8 cellular contexts compared by ENCODE assay signal in the genomic region with DNA sequence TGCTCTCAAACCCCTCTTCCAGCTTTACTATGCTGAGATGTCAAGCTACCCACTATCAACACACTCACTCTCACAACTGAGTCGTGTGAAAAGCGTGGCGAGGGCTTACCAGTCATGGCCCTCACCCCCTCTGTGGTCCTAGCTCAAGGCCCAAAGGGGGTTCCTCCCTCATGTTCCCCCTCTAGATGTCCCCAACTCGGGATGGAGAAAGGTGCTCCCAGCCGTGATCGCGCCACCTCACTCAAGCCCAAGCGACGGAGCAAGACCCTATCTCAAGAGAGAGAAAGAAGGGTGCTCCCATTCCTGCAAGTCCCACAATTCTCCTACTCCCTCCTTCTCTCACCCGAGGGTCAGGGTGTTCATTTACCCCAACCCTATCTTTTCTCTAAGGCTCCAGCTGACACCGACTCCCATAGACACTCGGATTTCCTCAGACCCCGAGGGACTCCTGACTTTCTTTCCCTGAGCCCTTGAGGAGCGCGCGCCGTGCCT. TPM values are rescaled to one million over a fixed set of nuclear protein-coding genes. Genes with fewer than 3 reads are reported as not detected.
DNase-seq lines count a peak whose midpoint lies in the region; ATAC-seq, FAIRE-seq and TF ChIP-seq lines count a peak whose summit lies in the region.

No MANE protein-coding gene starts in this region.

- H3K4me1 ChIP-seq in kidney (ENCODE audit: control insufficient read depth in 1 of 2, insufficient read depth in 1 of 2, low read depth in 1 of 2, low read length in 2 of 2) (peaks cover 4 to 5% of the 10 kb centered on the region in 2 donors), suprapubic skin (peaks cover 13% of the 10 kb centered on the region)

- peaks cover 10% of the 10 kb centered on the region for H3K36me3 Mint-ChIP-seq in activated CD4-positive, alpha-beta T cell treated with anti-CD3 and anti-CD28 coated beads, Interleukin-2, amount 10 ng/mL, durations not matched to agents 24 days and 14 days (ENCODE audit: low read depth)
- peaks cover 6 to 14% of the 10 kb centered on the region in 2 donors for H3K36me3 Mint-ChIP-seq in activated naive CD4-positive, alpha-beta T cell treated with anti-CD3 and anti-CD28 coated beads, Interleukin-2, amount 50 U/mL, for 72 hours

- FAIRE-seq in kidney (lab: Jason Lieb, UNC) (no peak), GM19239 (lab: Jason Lieb, UNC) (no peak)

- DNase-seq in activated CD4-positive, alpha-beta T cell treated with anti-CD3 and anti-CD28 coated beads, Interleukin-2, amount 10 ng/mL, durations not matched to agents 24 days and 14 days: no peak
- no peak for DNase-seq in activated CD4-positive, alpha-beta T cell treated with anti-CD3 and anti-CD28 coated beads for 4 hours
- no peak for DNase-seq in activated naive CD4-positive, alpha-beta T cell treated with anti-CD3 and anti-CD28 coated beads, Interleukin-2, amount 50 U/mL, for 72 hours (ENCODE audit: low spot score in 2 of 2)
- DNase-seq in kidney: no peak
- no peak for DNase-seq in suprapubic skin (ENCODE audit: low spot score in 2 of 2)
- no peak for DNase-seq in GM19239 (ENCODE audit: insufficient read length, low spot score)

- TF ChIP-seq CTCF in kidney (IDR thresholded peaks at IDR 0.05; ENCODE audit: borderline replicate concordance, extremely low read depth, insufficient read depth): no peak
- TF ChIP-seq CTCF in suprapubic skin (IDR thresholded peaks at IDR 0.05): no peak

- peak overlapping the region; percentile 97 for H3K4me3 Mint-ChIP-seq in activated CD4-positive, alpha-beta T cell treated with anti-CD3 and anti-CD28 coated beads, Interleukin-2, amount 10 ng/mL, durations not matched to agents 24 days and 14 days

- H3K27me3 ChIP-seq in suprapubic skin: no peaks in the 10 kb centered on the region

- WGBS in suprapubic skin: under 1% methylated on average over 17 of the region's 17 CpGs

- no peak for TF ChIP-seq POLR2A in suprapubic skin (IDR thresholded peaks at IDR 0.05)

- peaks cover 28% of the 10 kb centered on the region for H3K4me1 Mint-ChIP-seq in activated CD4-positive, alpha-beta T cell treated with anti-CD3 and anti-CD28 coated beads, Interleukin-2, amount 10 ng/mL, durations not matched to agents 24 days and 14 days

- H3K4me3 ChIP-seq in kidney (ENCODE audit: low read length in 2 of 2) (peak overlapping the region; percentile 83 to 100), suprapubic skin (peak overlapping the region; percentile 88)

- no peaks in the 10 kb centered on the region for H3K9me3 ChIP-seq in kidney (ENCODE audit: control insufficient read depth in 1 of 2, low read length in 2 of 2)
- no peaks in the 10 kb centered on the region for H3K9me3 ChIP-seq in suprapubic skin

- H3K27ac ChIP-seq in kidney (ENCODE audit: low read depth in 2 of 2, low read length in 2 of 2): peak overlapping the region in 1 of 2 donors; percentile 32
- H3K27ac ChIP-seq in suprapubic skin: peak overlapping the region; percentile 49

- ATAC-seq in activated naive CD4-positive, alpha-beta T cell treated with anti-CD3 and anti-CD28 coated beads, Interleukin-2, amount 50 U/mL, for 72 hours: no peak
- ATAC-seq in HG03520 (IDR thresholded peaks at IDR 0.05; ENCODE audit: unreplicated experiment) (no peak), GM21717 (IDR thresholded peaks at IDR 0.05; ENCODE audit: unreplicated experiment) (no peak)

- peaks cover 5% of the 10 kb centered on the region for H3K9me3 Mint-ChIP-seq in activated CD4-positive, alpha-beta T cell treated with anti-CD3 and anti-CD28 coated beads, Interleukin-2, amount 10 ng/mL, durations not matched to agents 24 days and 14 days
- peaks cover 0 to 5% of the 10 kb centered on the region in 2 donors for H3K9me3 Mint-ChIP-seq in activated naive CD4-positive, alpha-beta T cell treated with anti-CD3 and anti-CD28 coated beads, Interleukin-2, amount 50 U/mL, for 72 hours

- intact Hi-C loops in activated CD4-positive, alpha-beta T cell treated with anti-CD3 and anti-CD28 coated beads, Interleukin-2, amount 10 ng/mL, durations not matched to agents 24 days and 14 days (cut with micrococcal nuclease): loop anchor here (2.0 to 5.0 kb wide), 5 partner anchors 46 to 1461 kb away; no protein-coding TSS in a partner anchor
- intact Hi-C loops in kidney (cut with DNase I): no loop called here

- H3K27ac Mint-ChIP-seq in activated CD4-positive, alpha-beta T cell treated with anti-CD3 and anti-CD28 coated beads, Interleukin-2, amount 10 ng/mL, durations not matched to agents 24 days and 14 days: peak overlapping the region; percentile 90
- H3K27ac Mint-ChIP-seq in activated naive CD4-positive, alpha-beta T cell treated with anti-CD3 and anti-CD28 coated beads, Interleukin-2, amount 50 U/mL, for 72 hours: peak overlapping the region; percentile 89 to 92

- TF ChIP-seq EP300 in suprapubic skin (IDR thresholded peaks at IDR 0.05): no peak

- H3K27me3 Mint-ChIP-seq in activated CD4-positive, alpha-beta T cell treated with anti-CD3 and anti-CD28 coated beads, Interleukin-2, amount 10 ng/mL, durations not matched to agents 24 days and 14 days: no peaks in the 10 kb centered on the region

- H3K9ac ChIP-seq in kidney (ENCODE audit: low read length in 2 of 2): peak overlapping the region; percentile 13 to 93

- H3K36me3 ChIP-seq in kidney (ENCODE audit: control insufficient read depth in 1 of 2, insufficient read depth in 2 of 2, low read length in 2 of 2): no peaks in the 10 kb centered on the region
- no peaks in the 10 kb centered on the region for H3K36me3 ChIP-seq in suprapubic skin

RNA-seq across cellular contexts. Expression of a gene that starts 0.5 kb away (rescaled TPM):
- total RNA-seq in activated CD4-positive, alpha-beta T cell treated with anti-CD3 and anti-CD28 coated beads, Interleukin-2, amount 10 ng/mL, durations not matched to agents 24 days and 14 days: 20.5 and 21.4 TPM in 2 replicates
- 10 to 100 TPM; 17.9 to 19.5 TPM for total RNA-seq in activated naive CD4-positive, alpha-beta T cell treated with anti-CD3 and anti-CD28 coated beads, Interleukin-2, amount 50 U/mL, for 72 hours
- total RNA-seq in kidney: 24.8 TPM
- polyA plus RNA-seq in kidney (ENCODE audit: insufficient read depth, low read depth, low replicate concordance): 5.8 TPM
- total RNA-seq in suprapubic skin: 10 to 100 TPM; 13.9 to 52.6 (median 19.7) TPM

RNA-seq across cellular contexts. Expression of a gene that starts 26.3 kb away (rescaled TPM):
- total RNA-seq in activated CD4-positive, alpha-beta T cell treated with anti-CD3 and anti-CD28 coated beads, Interleukin-2, amount 10 ng/mL, durations not matched to agents 24 days and 14 days: 0.19 and 0.40 TPM in 2 replicates
- total RNA-seq in activated naive CD4-positive, alpha-beta T cell treated with anti-CD3 and anti-CD28 coated beads, Interleukin-2, amount 50 U/mL, for 72 hours: not detected
- total RNA-seq in kidney (not detected), suprapubic skin (not detected)
- not detected for polyA plus RNA-seq in kidney (ENCODE audit: insufficient read depth, low read depth, low replicate concordance)
